ENCODE assay signal across 1 cellular context in genomic region chr5:80204808-80205614, GRCh38.
TF ChIP-seq lines count a peak whose summit lies in the region.

No MANE protein-coding gene starts in this region.

TF ChIP-seq in HepG2, 621 proteins besides CTCF, POLR2A, EP300 and RAD21 (continued from another document and continues in another):
- TF ChIP-seq KLF15 (CRISPR knock-in tag; IDR thresholded peaks at IDR 0.05; ENCODE audit: borderline replicate concordance) (no peak), SALL2 (CRISPR knock-in tag; IDR thresholded peaks at IDR 0.05) (0 out of 2 replicates have a peak, but pooled peaks have one; percentile 67), ZNF781 (CRISPR knock-in tag; IDR thresholded peaks at IDR 0.05; ENCODE audit: borderline replicate concordance, not compliant biosample characterization) (no peak), YEATS2 (CRISPR knock-in tag; IDR thresholded peaks at IDR 0.05; ENCODE audit: borderline replicate concordance) (no peak), NR2F6 (IDR thresholded peaks at IDR 0.05) (peak; percentile 46; the same call in 1 of the 2 replicates), NR2F6 (CRISPR knock-in tag; IDR thresholded peaks at IDR 0.05) (peak; percentile 70), ARNT2 (CRISPR knock-in tag; IDR thresholded peaks at IDR 0.05; ENCODE audit: low read depth) (0 out of 2 replicates have a peak, but pooled peaks have one; percentile 51), SRSF4 (IDR thresholded peaks at IDR 0.05; ENCODE audit: low read depth, low read length, poor library complexity, severe bottlenecking) (no peak), HOXA5 (CRISPR knock-in tag; IDR thresholded peaks at IDR 0.05) (no peak), ZNF280B (CRISPR knock-in tag; IDR thresholded peaks at IDR 0.05; ENCODE audit: borderline replicate concordance) (no peak), ZNF639 (CRISPR knock-in tag; conservative IDR thresholded peaks at IDR 0.05) (no peak), REST (IDR thresholded peaks at IDR 0.05; ENCODE audit: borderline replicate concordance in 1 of 2, low read depth in 1 of 2, low read length in 2 of 2) (no peak; a peak in 1 of 4 replicates), SETDB1 (CRISPR knock-in tag; IDR thresholded peaks at IDR 0.05; ENCODE audit: borderline replicate concordance) (no peak), THRA (CRISPR knock-in tag; IDR thresholded peaks at IDR 0.05; ENCODE audit: borderline replicate concordance) (peak; percentile 63; the same call in 1 of the 2 replicates), RCOR2 (CRISPR knock-in tag; IDR thresholded peaks at IDR 0.05) (peak; percentile 90), EZH2 (conservative IDR thresholded peaks at IDR 0.05; ENCODE audit: low read depth, low read length) (no peak), HNRNPUL1 (IDR thresholded peaks at IDR 0.05; ENCODE audit: low read depth, low read length) (no peak), ZNF275 (CRISPR knock-in tag; IDR thresholded peaks at IDR 0.05; ENCODE audit: borderline replicate concordance) (no peak), IRF1 (CRISPR knock-in tag; IDR thresholded peaks at IDR 0.05; ENCODE audit: low read depth) (no peak), MAF1 (CRISPR knock-in tag; IDR thresholded peaks at IDR 0.05; ENCODE audit: borderline replicate concordance) (no peak), ZNF513 (CRISPR knock-in tag; conservative IDR thresholded peaks at IDR 0.05) (no peak), KLF13 (CRISPR knock-in tag; IDR thresholded peaks at IDR 0.05) (no peak), ZNF567 (CRISPR knock-in tag; IDR thresholded peaks at IDR 0.05; ENCODE audit: borderline replicate concordance) (no peak), KDM6A (CRISPR knock-in tag; IDR thresholded peaks at IDR 0.05; ENCODE audit: low read depth) (peak; percentile 57; the same call in 1 of the 2 replicates), SNAI1 (CRISPR knock-in tag; IDR thresholded peaks at IDR 0.05; ENCODE audit: borderline replicate concordance) (no peak), MED13 (CRISPR knock-in tag; IDR thresholded peaks at IDR 0.05) (peak; percentile 21; the same call in 1 of the 2 replicates), ZNF564 (CRISPR knock-in tag; IDR thresholded peaks at IDR 0.05) (no peak), TIGD3 (CRISPR knock-in tag; IDR thresholded peaks at IDR 0.05; ENCODE audit: borderline replicate concordance) (no peak), ZNF792 (CRISPR knock-in tag; IDR thresholded peaks at IDR 0.05) (peak; percentile 73; the same call in 1 of the 2 replicates), KDM5B (CRISPR knock-in tag; IDR thresholded peaks at IDR 0.05; ENCODE audit: borderline replicate concordance) (no peak), SAP130 (CRISPR knock-in tag; IDR thresholded peaks at IDR 0.05; ENCODE audit: low read depth) (peak; percentile 69), SRF (IDR thresholded peaks at IDR 0.05; ENCODE audit: low read depth, low read length) (peak; percentile 45; the same call in 1 of the 2 replicates), ZNF713 (CRISPR knock-in tag; IDR thresholded peaks at IDR 0.05) (no peak), PRPF4 (IDR thresholded peaks at IDR 0.05; ENCODE audit: low read depth, low read length, poor library complexity, severe bottlenecking) (no peak), SNAPC5 (CRISPR knock-in tag; IDR thresholded peaks at IDR 0.05; ENCODE audit: borderline replicate concordance) (no peak), CCDC6 (CRISPR knock-in tag; IDR thresholded peaks at IDR 0.05) (peak; percentile 84; the same call in 1 of the 2 replicates), ZC3H4 (CRISPR knock-in tag; IDR thresholded peaks at IDR 0.05; ENCODE audit: borderline replicate concordance) (no peak), ZNF572 (CRISPR knock-in tag; IDR thresholded peaks at IDR 0.05) (no peak), GPBP1L1 (CRISPR knock-in tag; IDR thresholded peaks at IDR 0.05) (no peak), ZNF83 (CRISPR knock-in tag; IDR thresholded peaks at IDR 0.05; ENCODE audit: borderline replicate concordance) (no peak), FOXP1 (IDR thresholded peaks at IDR 0.05) (no peak), FOXP1 (CRISPR knock-in tag; IDR thresholded peaks at IDR 0.05) (peak; percentile 94), BRD4 (CRISPR knock-in tag; IDR thresholded peaks at IDR 0.05) (no peak), ZNF580 (CRISPR knock-in tag; IDR thresholded peaks at IDR 0.05; ENCODE audit: borderline replicate concordance, low read depth) (0 out of 2 replicates have a peak, but pooled peaks have one; percentile 77), ZNF563 (CRISPR knock-in tag; IDR thresholded peaks at IDR 0.05) (no peak)
